20 cellular contexts compared by ENCODE assay signal in genomic region chr10:115026041-115026779, GRCh38.
DNase-seq lines count a peak whose midpoint lies in the region; FAIRE-seq and TF ChIP-seq lines count a peak whose summit lies in the region.
"Had no signal": no experiment of that assay in that cellular context is flagged by ENCODE, and none has a peak within 500 bp of the region (broad histone marks: within the 10 kb centered on the region; RNA-seq: fewer than 3 reads in every experiment).

No MANE protein-coding gene starts in this region.

- no peaks in the 10 kb centered on the region for H3K36me3 Mint-ChIP-seq in progenitor cell of endocrine pancreas (ENCODE audit: insufficient read depth)

- H3K27me3 Mint-ChIP-seq in progenitor cell of endocrine pancreas, result peaks cover 18% of the 10 kb centered on the region

- H3K27ac Mint-ChIP-seq in progenitor cell of endocrine pancreas, result no peak overlapping the region
- H3K27ac Mint-ChIP-seq: stimulated activated naive CD8-positive, alpha-beta T cell treated with anti-CD3 and anti-CD28 coated beads, Interleukin-15, Interleukin-2, amounts not matched to agents 100 ng/mL and 50 ng/mL, for 24 hours had no signal

- H3K4me3 Mint-ChIP-seq in progenitor cell of endocrine pancreas (ENCODE audit: low read depth), result no peak overlapping the region
- H3K4me3 Mint-ChIP-seq: neural crest cell; stimulated activated naive CD8-positive, alpha-beta T cell treated with anti-CD3 and anti-CD28 coated beads, Interleukin-15, Interleukin-2, amounts not matched to agents 100 ng/mL and 50 ng/mL, for 24 hours had no signal

- no peak for FAIRE-seq in GM12892 (lab: Jason Lieb, UNC)
- FAIRE-seq: TTC549 had no signal

- H3K4me1 Mint-ChIP-seq in progenitor cell of endocrine pancreas (ENCODE audit: low read depth), result peaks cover 14% of the 10 kb centered on the region

- TF ChIP-seq CTCF in dorsolateral prefrontal cortex (IDR thresholded peaks at IDR 0.05 in 54 of 56, conservative IDR thresholded peaks at IDR 0.05 in 2 of 56; ENCODE audit: low read depth in 1 of 56, partially characterized antibody in 56 of 56) (peak in 5 of 56 donors; percentile 6 to 20 (median 12)), progenitor cell of endocrine pancreas (IDR thresholded peaks at IDR 0.05; ENCODE audit: unreplicated experiment) (peak; percentile 17)

- no peaks in the 10 kb centered on the region for H3K9me3 Mint-ChIP-seq in progenitor cell of endocrine pancreas (ENCODE audit: low read depth)
- H3K9me3 Mint-ChIP-seq: neural crest cell; stimulated activated naive CD8-positive, alpha-beta T cell treated with anti-CD3 and anti-CD28 coated beads, Interleukin-15, Interleukin-2, amounts not matched to agents 100 ng/mL and 50 ng/mL, for 24 hours had no signal

- peak overlapping the region in 48 of 59 donors; percentile 6 to 82 (median 62) for H3K27ac ChIP-seq in dorsolateral prefrontal cortex
- H3K27ac ChIP-seq: 22Rv1, right atrium auricular region had no signal

- no peak for TF ChIP-seq POLR2A in GM12892 (IDR thresholded peaks at IDR 0.05; ENCODE audit: low read depth, low read length)

- DNase-seq in DMS79 treated with DMSO at 0.1 percent for 48 hours (lab: John Stamatoyannopoulos, UW), result peak; percentile 17
- DNase-seq in DMS79 (lab: John Stamatoyannopoulos, UW), result no peak
- DNase-seq in NCI-H774 (lab: John Stamatoyannopoulos, UW), result peak; percentile 29
- DNase-seq in dorsolateral prefrontal cortex, result peak in 5 of 10 donors; percentile 40 to 65 (median 55)
- DNase-seq in progenitor cell of endocrine pancreas (ENCODE audit: low spot score, unreplicated experiment), result no peak
- no peak for DNase-seq in NOMO-1 (lab: John Stamatoyannopoulos, UW; ENCODE audit: unreplicated experiment in 2 of 2)
- DNase-seq in GOT3 (lab: John Stamatoyannopoulos, UW), result no peak
- DNase-seq in GM12892 (ENCODE audit: insufficient read length), result no peak
- DNase-seq: activated naive CD4-positive, alpha-beta T cell treated with anti-CD3 and anti-CD28 coated beads, Interleukin-2, amount 50 U/mL, for 16 hours; activated T-cell treated with anti-CD3 and anti-CD28 coated beads for 4 hours; DMS153; kidney glomerular epithelial cell; mesenchymal stem cell; NCI-H187; NCI-H526 had no signal

- H3K4me3 ChIP-seq in dorsolateral prefrontal cortex, result peak overlapping the region in 2 of 59 donors; percentile 10 to 16
- H3K4me3 ChIP-seq: right atrium auricular region had no signal

- H3K27me3 ChIP-seq in dorsolateral prefrontal cortex, result peaks cover 0 to 6% (median 0%) of the 10 kb centered on the region in 45 donors
- H3K27me3 ChIP-seq: right atrium auricular region had no signal

- intact Hi-C loops in dorsolateral prefrontal cortex (cut with DNase I), result loop anchor here in 1 of 2 donors (2.0 kb wide), 2 partner anchors 35 to 67 kb away; partner anchors contain the start of gene ATRNL1

Comparison
In these comparisons a context has a peak if more than half of its experiments do, and no peak if none do; other contexts are left out.
1. DNase-seq: peak in DMS79 treated with DMSO at 0.1 percent for 48 hours (single experiment) and NCI-H774 (single experiment); none in DMS79 (single experiment), progenitor cell of endocrine pancreas (single experiment), NOMO-1 (0 of 2), GOT3 (single experiment) and GM12892 (single experiment).